1 cellular context compared by ENCODE assay signal in the genomic region with DNA sequence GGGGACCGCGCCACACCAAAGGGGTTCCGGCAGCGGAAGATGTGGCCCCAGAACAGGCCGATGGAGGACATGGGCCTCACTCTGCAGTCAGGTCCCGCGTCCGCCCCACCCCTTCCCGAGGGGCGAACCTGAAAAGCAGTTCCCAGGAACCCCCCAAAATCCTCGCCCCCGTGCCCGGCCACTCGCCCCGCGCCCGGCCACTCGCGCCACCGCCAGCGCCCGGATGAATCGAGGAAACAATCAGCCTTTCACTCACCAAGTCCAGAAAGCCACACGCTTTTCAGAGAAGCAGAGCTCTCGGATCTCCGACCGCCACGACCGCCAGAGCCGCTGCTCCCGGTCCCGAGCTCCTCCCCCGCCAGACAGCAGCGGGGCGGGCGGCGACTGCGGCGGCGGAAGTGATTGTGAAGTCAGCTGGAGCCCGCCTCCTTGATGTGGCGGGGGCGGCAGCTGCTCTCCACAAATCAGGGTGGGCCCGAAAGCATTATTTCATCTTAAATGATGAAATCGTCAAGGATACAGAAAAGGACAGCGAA.
TF ChIP-seq lines count a peak whose summit lies in the region.

Gene PJA1, minus strand, starts transcription at position 338 of the 536 bp plus-strand sequence. CDS start 2,380 bp downstream, outside the sequence.

TF ChIP-seq in HEK293, 187 proteins besides CTCF, POLR2A, EP300 and RAD21 (continued from another document):
- TF ChIP-seq, protein P1, sequence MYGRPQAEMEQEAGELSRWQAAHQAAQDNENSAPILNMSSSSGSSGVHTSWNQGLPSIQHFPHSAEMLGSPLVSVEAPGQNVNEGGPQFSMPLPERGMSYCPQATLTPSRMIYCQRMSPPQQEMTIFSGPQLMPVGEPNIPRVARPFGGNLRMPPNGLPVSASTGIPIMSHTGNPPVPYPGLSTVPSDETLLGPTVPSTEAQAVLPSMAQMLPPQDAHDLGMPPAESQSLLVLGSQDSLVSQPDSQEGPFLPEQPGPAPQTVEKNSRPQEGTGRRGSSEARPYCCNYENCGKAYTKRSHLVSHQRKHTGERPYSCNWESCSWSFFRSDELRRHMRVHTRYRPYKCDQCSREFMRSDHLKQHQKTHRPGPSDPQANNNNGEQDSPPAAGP (tag by site-specific recombination; IDR thresholded peaks at IDR 0.05): no peak
- TF ChIP-seq ZFHX2 (tag by site-specific recombination; conservative IDR thresholded peaks at IDR 0.05) (peak; percentile 81), ZNF10 (tag by site-specific recombination; IDR thresholded peaks at IDR 0.05) (no peak), ZNF114 (tag by site-specific recombination; IDR thresholded peaks at IDR 0.05) (no peak), BCL11A (tag by site-specific recombination; IDR thresholded peaks at IDR 0.05; ENCODE audit: low read depth) (no peak), ZNF621 (tag by site-specific recombination; IDR thresholded peaks at IDR 0.05) (no peak), FEZF1 (tag by site-specific recombination; IDR thresholded peaks at IDR 0.05) (no peak), KLF16 (tag by site-specific recombination; IDR thresholded peaks at IDR 0.05) (no peak), ZNF18 (tag by site-specific recombination; IDR thresholded peaks at IDR 0.05) (no peak), ZNF513 (tag by site-specific recombination; IDR thresholded peaks at IDR 0.05) (no peak), ZNF202 (tag by site-specific recombination; IDR thresholded peaks at IDR 0.05; ENCODE audit: borderline replicate concordance) (no peak), ZNF155 (tag by site-specific recombination; IDR thresholded peaks at IDR 0.05) (no peak), OSR2 (tag by site-specific recombination; IDR thresholded peaks at IDR 0.05) (no peak), ZNF2 (tag by site-specific recombination; IDR thresholded peaks at IDR 0.05) (no peak; the same call in 1 of the 2 replicates), KLF9 (tag by site-specific recombination; IDR thresholded peaks at IDR 0.05; ENCODE audit: low read depth) (no peak; the same call in 1 of the 2 replicates), KLF10 (tag by site-specific recombination; IDR thresholded peaks at IDR 0.05) (peak; percentile 91), ZNF175 (tag by site-specific recombination; IDR thresholded peaks at IDR 0.05) (no peak), ZBTB48 (tag by site-specific recombination; IDR thresholded peaks at IDR 0.05) (no peak), GLI2 (tag by site-specific recombination; IDR thresholded peaks at IDR 0.05; ENCODE audit: borderline replicate concordance, low read depth) (no peak), ZFP41 (tag by site-specific recombination; IDR thresholded peaks at IDR 0.05; ENCODE audit: borderline replicate concordance) (no peak), ZNF416 (tag by site-specific recombination; IDR thresholded peaks at IDR 0.05) (no peak), ZSCAN16 (tag by site-specific recombination; IDR thresholded peaks at IDR 0.05) (no peak), TCF7L2 (IDR thresholded peaks at IDR 0.05; ENCODE audit: borderline replicate concordance, low read depth, low read length) (no peak), ZNF133 (tag by site-specific recombination; IDR thresholded peaks at IDR 0.05) (no peak), GLIS2 (tag by site-specific recombination; IDR thresholded peaks at IDR 0.05) (0 out of 2 replicates have a peak, but pooled peaks have one; percentile 24), BCL11B (tag by site-specific recombination; IDR thresholded peaks at IDR 0.05; ENCODE audit: low read depth) (no peak), ZNF626 (tag by site-specific recombination; IDR thresholded peaks at IDR 0.05) (no peak), ZNF211 (tag by site-specific recombination; IDR thresholded peaks at IDR 0.05; ENCODE audit: low read depth) (no peak), ZBTB11 (tag by site-specific recombination; conservative IDR thresholded peaks at IDR 0.05; ENCODE audit: low read depth) (peak; percentile 70), ZNF549 (tag by site-specific recombination; IDR thresholded peaks at IDR 0.05) (no peak), ZNF26 (tag by site-specific recombination; IDR thresholded peaks at IDR 0.05) (no peak), ZNF140 (tag by site-specific recombination; IDR thresholded peaks at IDR 0.05) (no peak), ZNF302 (tag by site-specific recombination; IDR thresholded peaks at IDR 0.05; ENCODE audit: low read depth) (no peak)
- TF ChIP-seq, protein P2, sequence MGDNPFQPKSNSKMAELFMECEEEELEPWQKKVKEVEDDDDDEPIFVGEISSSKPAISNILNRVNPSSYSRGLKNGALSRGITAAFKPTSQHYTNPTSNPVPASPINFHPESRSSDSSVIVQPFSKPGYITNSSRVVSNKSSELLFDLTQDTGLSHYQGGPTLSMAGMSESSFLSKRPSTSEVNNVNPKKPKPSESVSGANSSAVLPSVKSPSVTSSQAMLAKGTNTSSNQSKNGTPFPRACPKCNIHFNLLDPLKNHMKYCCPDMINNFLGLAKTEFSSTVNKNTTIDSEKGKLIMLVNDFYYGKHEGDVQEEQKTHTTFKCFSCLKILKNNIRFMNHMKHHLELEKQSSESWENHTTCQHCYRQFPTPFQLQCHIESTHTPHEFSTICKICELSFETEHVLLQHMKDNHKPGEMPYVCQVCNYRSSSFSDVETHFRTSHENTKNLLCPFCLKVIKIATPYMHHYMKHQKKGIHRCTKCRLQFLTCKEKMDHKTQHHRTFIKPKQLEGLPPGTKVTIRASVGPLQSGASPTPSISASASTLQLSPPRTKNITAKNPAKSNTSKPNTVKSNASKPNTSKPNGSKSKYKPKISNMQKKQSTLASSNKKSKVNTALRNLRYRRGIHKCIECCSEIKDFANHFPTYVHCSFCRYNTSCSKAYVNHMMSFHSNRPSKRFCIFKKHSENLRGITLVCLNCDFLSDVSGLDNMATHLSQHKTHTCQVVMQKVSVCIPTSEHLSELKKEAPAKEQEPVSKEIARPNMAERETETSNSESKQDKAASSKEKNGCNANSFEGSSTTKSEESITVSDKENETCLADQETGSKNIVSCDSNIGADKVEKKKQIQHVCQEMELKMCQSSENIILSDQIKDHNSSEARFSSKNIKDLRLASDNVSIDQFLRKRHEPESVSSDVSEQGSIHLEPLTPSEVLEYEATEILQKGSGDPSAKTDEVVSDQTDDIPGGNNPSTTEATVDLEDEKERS (tag by site-specific recombination; IDR thresholded peaks at IDR 0.05): no peak
- TF ChIP-seq, protein P3, sequence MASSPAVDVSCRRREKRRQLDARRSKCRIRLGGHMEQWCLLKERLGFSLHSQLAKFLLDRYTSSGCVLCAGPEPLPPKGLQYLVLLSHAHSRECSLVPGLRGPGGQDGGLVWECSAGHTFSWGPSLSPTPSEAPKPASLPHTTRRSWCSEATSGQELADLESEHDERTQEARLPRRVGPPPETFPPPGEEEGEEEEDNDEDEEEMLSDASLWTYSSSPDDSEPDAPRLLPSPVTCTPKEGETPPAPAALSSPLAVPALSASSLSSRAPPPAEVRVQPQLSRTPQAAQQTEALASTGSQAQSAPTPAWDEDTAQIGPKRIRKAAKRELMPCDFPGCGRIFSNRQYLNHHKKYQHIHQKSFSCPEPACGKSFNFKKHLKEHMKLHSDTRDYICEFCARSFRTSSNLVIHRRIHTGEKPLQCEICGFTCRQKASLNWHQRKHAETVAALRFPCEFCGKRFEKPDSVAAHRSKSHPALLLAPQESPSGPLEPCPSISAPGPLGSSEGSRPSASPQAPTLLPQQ (tag by site-specific recombination; IDR thresholded peaks at IDR 0.05): peak; percentile 53; the same call in 1 of the 2 replicates
